In the genomic region with DNA sequence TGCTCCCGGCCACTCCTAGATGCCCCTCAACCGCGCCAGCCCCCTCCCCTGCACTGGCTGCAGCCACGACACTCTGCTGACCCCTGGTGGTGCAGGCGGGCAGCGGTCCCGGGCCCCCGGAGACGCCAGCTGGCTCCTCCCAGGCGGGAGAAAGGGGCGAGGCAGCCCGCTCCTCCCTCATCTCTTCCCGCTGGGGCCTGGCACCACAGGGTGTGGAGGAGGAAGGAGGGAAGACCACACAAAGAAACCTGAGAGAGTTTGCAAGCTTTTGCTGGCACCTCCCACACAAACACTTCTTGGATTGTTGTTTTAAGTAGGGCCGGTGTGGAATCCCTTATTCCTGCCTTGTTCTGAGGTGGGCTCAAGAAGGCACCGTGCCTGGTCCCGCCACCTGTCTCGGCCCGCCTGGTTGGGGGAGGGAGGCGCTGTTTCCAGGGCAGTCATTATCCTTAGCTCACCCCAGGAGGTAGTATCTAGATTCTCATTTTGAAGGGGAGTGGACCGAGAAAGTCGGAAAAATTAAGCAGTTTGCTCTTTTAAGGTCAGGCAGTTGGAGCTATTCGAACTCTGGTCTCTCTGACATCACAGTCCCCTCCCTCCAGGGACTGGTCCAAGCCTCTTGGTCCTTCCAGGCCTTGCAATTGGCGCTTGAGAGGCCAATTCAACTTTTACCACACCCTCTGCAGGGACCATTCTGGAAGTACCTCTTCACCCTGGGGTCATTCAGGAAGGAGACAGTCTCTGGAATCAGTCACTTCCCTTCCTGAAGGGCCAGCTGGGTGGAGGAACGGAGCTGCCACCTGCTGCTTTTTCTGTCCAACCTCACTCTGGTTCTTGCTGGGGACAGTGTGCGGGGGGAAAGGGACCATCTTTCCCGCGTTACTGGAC, we compare ENCODE assay signal across 8 cellular contexts. TPM values are rescaled to one million over a fixed set of nuclear protein-coding genes. Genes with fewer than 3 reads are reported as not detected.
DNase-seq lines count a peak whose midpoint lies in the region; ATAC-seq and TF ChIP-seq lines count a peak whose summit lies in the region.

No MANE protein-coding gene starts in this region.

- H3K27ac Mint-ChIP-seq in activated naive CD8-positive, alpha-beta T cell treated with anti-CD3 and anti-CD28 coated beads for 36 hours, result peak overlapping the region; percentile 87

- in situ Hi-C loops in transverse colon (cut with MboI; ENCODE audit: low pct_ligation_motif_present in 1 of 4, low pct_unique_long_range_greater_than_20kb in 1 of 4, low sequenced_read_pairs in 3 of 4), result no loop called here

- H3K9me3 Mint-ChIP-seq in activated naive CD8-positive, alpha-beta T cell treated with anti-CD3 and anti-CD28 coated beads for 36 hours, result no peaks in the 10 kb centered on the region

- H3K4me1 ChIP-seq in ovary (ENCODE audit: insufficient read depth) (peaks cover 35% of the 10 kb centered on the region), transverse colon (peaks cover 40 to 57% (median 56%) of the 10 kb centered on the region in 4 donors)

- H3K27ac ChIP-seq in ovary (peak overlapping the region; percentile 49 to 50), transverse colon (peak overlapping the region; percentile 85 to 93 (median 90))

- no peaks in the 10 kb centered on the region for H3K27me3 ChIP-seq in ovary
- no peaks in the 10 kb centered on the region for H3K27me3 ChIP-seq in transverse colon

- no peaks in the 10 kb centered on the region for H3K27me3 Mint-ChIP-seq in activated naive CD8-positive, alpha-beta T cell treated with anti-CD3 and anti-CD28 coated beads for 36 hours

- H3K4me3 Mint-ChIP-seq in activated naive CD8-positive, alpha-beta T cell treated with anti-CD3 and anti-CD28 coated beads for 36 hours, result peak overlapping the region; percentile 88

- H3K36me3 ChIP-seq in ovary (no peaks in the 10 kb centered on the region), transverse colon (no peaks in the 10 kb centered on the region)

- H3K4me3 ChIP-seq in ovary, result peak overlapping the region; percentile 28
- peak overlapping the region in 3 of 4 donors; percentile 6 to 72 (median 68) for H3K4me3 ChIP-seq in transverse colon

- H3K9me3 ChIP-seq in ovary (no peaks in the 10 kb centered on the region), transverse colon (no peaks in the 10 kb centered on the region)

- ATAC-seq in Right ventricle myocardium inferior, result peak; percentile 77
- ATAC-seq in HG03460 (IDR thresholded peaks at IDR 0.05; ENCODE audit: unreplicated experiment), result no peak

- intact Hi-C loops in Right ventricle myocardium inferior (cut with DNase I), result loop anchor here (2.0 kb wide), 1 partner anchor 21 kb away; no protein-coding TSS in a partner anchor
- intact Hi-C loops in ovary (cut with DNase I), result no loop called here
- intact Hi-C loops in transverse colon (cut with DNase I; ENCODE audit: low total_unique reads), result no loop called here

- TF ChIP-seq POLR2A in ovary (IDR thresholded peaks at IDR 0.05), result no peak
- no peak for TF ChIP-seq POLR2A in transverse colon (IDR thresholded peaks at IDR 0.05)

- TF ChIP-seq EP300 in ovary (IDR thresholded peaks at IDR 0.05) (no peak), transverse colon (IDR thresholded peaks at IDR 0.05; ENCODE audit: low read depth) (no peak)

- peak; percentile 89 for DNase-seq in NCI-H1105 treated with DMSO at 0.1 percent for 48 hours (lab: John Stamatoyannopoulos, UW)
- DNase-seq in SKM-1 treated with dmso at 0.1 percent for 144 hours (lab: John Stamatoyannopoulos, UW; ENCODE audit: unreplicated experiment), result peak; percentile 69
- peak; percentile 87 for DNase-seq in activated naive CD8-positive, alpha-beta T cell treated with anti-CD3 and anti-CD28 coated beads for 36 hours
- peak; percentile 93 for DNase-seq in Right ventricle myocardium inferior (ENCODE audit: missing footprints)
- peak; percentile 86 to 94 (median 93) for DNase-seq in ovary
- DNase-seq in transverse colon, result peak; percentile 93

- peaks cover 4% of the 10 kb centered on the region for H3K36me3 Mint-ChIP-seq in activated naive CD8-positive, alpha-beta T cell treated with anti-CD3 and anti-CD28 coated beads for 36 hours

- WGBS in ovary, 3 donors, result 11 to 13% (median 12%) methylated on average over 27 of the region's 27 CpGs
- WGBS in transverse colon (ENCODE audit: low coverage in 1 of 2), 2 donors, result 9 to 10% methylated on average over 4 to 26 of the region's 27 CpGs

- TF ChIP-seq CTCF in GM12872 (IDR thresholded peaks at IDR 0.05; ENCODE audit: insufficient read depth, low read depth, low read length), result peak; percentile 94
- peak; percentile 91 to 96 (median 93) for TF ChIP-seq CTCF in ovary (IDR thresholded peaks at IDR 0.05)
- peak; percentile 93 to 98 (median 97) for TF ChIP-seq CTCF in transverse colon (IDR thresholded peaks at IDR 0.05)

- H3K4me1 Mint-ChIP-seq in activated naive CD8-positive, alpha-beta T cell treated with anti-CD3 and anti-CD28 coated beads for 36 hours, result peaks cover 44% of the 10 kb centered on the region

RNA-seq across cellular contexts. Expression of a gene that starts 1.0 kb away (rescaled TPM):
- 10 to 100 TPM; 17.9 to 20.8 TPM for total RNA-seq in activated naive CD8-positive, alpha-beta T cell treated with anti-CD3 and anti-CD28 coated beads for 36 hours
- total RNA-seq in Right ventricle myocardium inferior (9.2 TPM), ovary (10 to 100 TPM; 10.5 to 23.4 (median 14.7) TPM), transverse colon (1 to 10 TPM; 2.9 to 8.6 (median 5.6) TPM)
- polyA plus RNA-seq in ovary, result 10 to 100 TPM in 1 of 2 donors, 1 to 10 TPM in 1; 3.6 to 11.4 TPM

RNA-seq across cellular contexts. Expression of a gene that starts 2.5 kb away (rescaled TPM):
- 10 to 100 TPM; 63.5 to 63.7 TPM for total RNA-seq in activated naive CD8-positive, alpha-beta T cell treated with anti-CD3 and anti-CD28 coated beads for 36 hours
- total RNA-seq in Right ventricle myocardium inferior (33.0 TPM), ovary (10 to 100 TPM; 18.0 to 51.8 (median 39.2) TPM), transverse colon (10 to 100 TPM; 39.2 to 71.8 (median 41.3) TPM)
- polyA plus RNA-seq in ovary, result 10 to 100 TPM; 20.3 to 27.0 TPM

RNA-seq across cellular contexts. Expression of a gene that starts 23.5 kb away (rescaled TPM):
- 10 to 100 TPM; 31.2 to 35.3 TPM for total RNA-seq in activated naive CD8-positive, alpha-beta T cell treated with anti-CD3 and anti-CD28 coated beads for 36 hours
- total RNA-seq in Right ventricle myocardium inferior, result 38.8 TPM
- 10 to 100 TPM; 30.4 to 49.5 (median 41.3) TPM for total RNA-seq in ovary
- polyA plus RNA-seq in ovary, result 10 to 100 TPM in 1 of 2 donors, 1 to 10 TPM in 1; 2.2 to 44.7 TPM
- 100 to 1,000 TPM in 1 of 4 donors, 10 to 100 TPM in 3; 47.8 to 144 (median 87.7) TPM for total RNA-seq in transverse colon

RNA-seq across cellular contexts. Expression of a gene that starts 25.1 kb away (rescaled TPM):
- total RNA-seq in activated naive CD8-positive, alpha-beta T cell treated with anti-CD3 and anti-CD28 coated beads for 36 hours, result 1 to 10 TPM; 8.6 to 8.8 TPM
- total RNA-seq in Right ventricle myocardium inferior, result 7.1 TPM
- total RNA-seq in ovary, result 1 to 10 TPM; 4.2 to 7.6 (median 4.8) TPM
- 1 to 10 TPM; 3.0 to 8.7 TPM for polyA plus RNA-seq in ovary
- 10 to 100 TPM; 18.7 to 38.0 (median 24.6) TPM for total RNA-seq in transverse colon

RNA-seq across cellular contexts. Expression of a gene that starts 30.7 kb away (rescaled TPM):
- 1 to 10 TPM; 8.9 to 9.4 TPM for total RNA-seq in activated naive CD8-positive, alpha-beta T cell treated with anti-CD3 and anti-CD28 coated beads for 36 hours
- total RNA-seq in Right ventricle myocardium inferior (93.2 TPM), ovary (1 to 10 TPM; 1.2 to 9.0 (median 3.5) TPM), transverse colon (10 to 100 TPM; 12.2 to 37.4 (median 13.9) TPM)
- 1 to 10 TPM; 2.1 to 4.2 TPM for polyA plus RNA-seq in ovary
